ENCODE assay signal across 17 cellular contexts in the genomic region with DNA sequence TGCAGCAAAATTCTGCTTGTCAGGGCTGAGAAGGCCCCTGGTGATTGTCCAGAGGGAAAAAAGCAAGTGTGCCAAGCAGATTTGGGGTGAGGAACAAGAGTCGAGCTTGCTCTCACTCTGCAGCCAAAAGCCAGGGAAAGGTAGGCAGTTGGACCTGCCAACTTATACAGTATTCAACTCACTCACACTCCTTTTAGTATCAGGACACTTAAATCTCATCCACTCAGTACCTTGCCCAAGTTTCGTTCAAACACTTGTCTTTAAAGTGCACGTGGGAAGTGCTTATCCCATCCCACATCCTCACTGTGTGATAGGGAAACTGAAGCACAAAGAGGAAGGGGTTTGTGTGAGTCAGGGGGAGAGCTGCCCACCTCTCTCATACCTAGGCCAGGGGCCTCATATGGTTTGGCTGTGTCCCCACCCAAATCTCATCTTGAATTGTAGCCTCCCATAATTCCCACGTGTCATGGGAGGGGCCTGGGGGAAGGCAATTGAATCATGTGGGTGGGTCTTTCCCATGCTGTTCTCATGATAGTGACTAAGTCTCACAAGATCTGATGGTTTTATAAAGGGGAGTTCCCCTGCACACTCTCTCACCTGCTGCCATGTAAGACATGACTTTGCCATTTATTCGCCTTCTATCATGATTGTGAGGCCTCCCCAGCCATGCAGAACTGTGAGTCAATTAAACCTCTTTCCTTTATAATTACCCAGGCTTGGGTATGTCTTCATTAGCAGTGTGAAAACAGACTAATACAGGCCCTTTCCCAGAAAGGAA. TPM values are rescaled to one million over a fixed set of nuclear protein-coding genes. Genes with fewer than 3 reads are reported as not detected.
"Had no signal": no experiment of that assay in that cellular context is flagged by ENCODE, and none has a peak within 500 bp of the region (broad histone marks: within the 10 kb centered on the region; RNA-seq: fewer than 3 reads in every experiment).

No MANE protein-coding gene starts in this region.

- H3K4me1 Mint-ChIP-seq: mesothelial cell of epicardium, T-helper 17 cell had no signal

- ATAC-seq: gastroesophageal sphincter, left cardiac atrium, T-helper 17 cell had no signal

- H3K27ac Mint-ChIP-seq: mesothelial cell of epicardium, T-helper 17 cell had no signal

- H3K36me3 Mint-ChIP-seq: mesothelial cell of epicardium had no signal

- H3K4me3 Mint-ChIP-seq: mesothelial cell of epicardium, T-helper 17 cell had no signal

- DNase-seq: aorta; heart right ventricle; left cardiac atrium; lower lobe of right lung; stimulated activated CD4-positive, alpha-beta T cell treated with anti-CD3 and anti-CD28 coated beads, Interleukin-2, amount 100 ng/mL, for 24 hours; stimulated activated naive CD4-positive, alpha-beta T cell; T-helper 17 cell; transverse colon; WERI-Rb-1 had no signal

RNA-seq across cellular contexts. Expression of gene CES5A, which starts 25.6 kb away (rescaled TPM):
- total RNA-seq: activated CD8-positive, alpha-beta memory T cell treated with anti-CD3 and anti-CD28 coated beads for 36 hours; aorta; chondrocyte; dermis microvascular lymphatic vessel endothelial cell; epithelial cell of proximal tubule; gastroesophageal sphincter; lower lobe of right lung; mesothelial cell of epicardium; myocyte; subcutaneous adipose tissue; T-helper 17 cell; transverse colon had no signal
